1 cellular context compared by ENCODE assay signal in genomic region chr22:49785841-49786451, GRCh38.
TF ChIP-seq lines count a peak whose summit lies in the region.

No MANE protein-coding gene starts in this region.

TF ChIP-seq in IMR-90, 13 proteins besides CTCF, POLR2A, EP300 and RAD21:
- no peak for TF ChIP-seq ELK1 (IDR thresholded peaks at IDR 0.05; ENCODE audit: borderline replicate concordance, low read depth, low read length)
- no peak for TF ChIP-seq SMC3 (IDR thresholded peaks at IDR 0.05; ENCODE audit: low read depth, low read length)
- no peak for TF ChIP-seq FOS (IDR thresholded peaks at IDR 0.05; ENCODE audit: low read depth, low read length)
- TF ChIP-seq NFE2L2 (IDR thresholded peaks at IDR 0.05; ENCODE audit: low read depth, low read length), result no peak
- TF ChIP-seq CEBPB (IDR thresholded peaks at IDR 0.05; ENCODE audit: low read depth, low read length), result no peak
- no peak for TF ChIP-seq MXI1 (IDR thresholded peaks at IDR 0.05; ENCODE audit: borderline replicate concordance, low read depth, low read length)
- no peak for TF ChIP-seq USF2 (IDR thresholded peaks at IDR 0.05; ENCODE audit: low read depth, low read length)
- no peak for TF ChIP-seq MAZ (IDR thresholded peaks at IDR 0.05; ENCODE audit: borderline replicate concordance, low read depth, low read length)
- TF ChIP-seq BHLHE40 (IDR thresholded peaks at IDR 0.05; ENCODE audit: low read depth, low read length), result no peak
- TF ChIP-seq RFX5 (IDR thresholded peaks at IDR 0.05; ENCODE audit: low read depth, low read length), result no peak
- TF ChIP-seq CHD1 (IDR thresholded peaks at IDR 0.05; ENCODE audit: low read depth, low read length), result no peak
- TF ChIP-seq MAFK (IDR thresholded peaks at IDR 0.05; ENCODE audit: low read depth, low read length), result no peak
- TF ChIP-seq RCOR1 (IDR thresholded peaks at IDR 0.05; ENCODE audit: insufficient replicate concordance, low read length), result no peak
